ENCODE assay signal across 21 cellular contexts in genomic region chr11:12684354-12684753, GRCh38. TPM values are rescaled to one million over a fixed set of nuclear protein-coding genes. Genes with fewer than 3 reads are reported as not detected.
DNase-seq lines count a peak whose midpoint lies in the region; ATAC-seq, FAIRE-seq and TF ChIP-seq lines count a peak whose summit lies in the region.
"Had no signal": no experiment of that assay in that cellular context is flagged by ENCODE, and none has a peak within 500 bp of the region (broad histone marks: within the 10 kb centered on the region; RNA-seq: fewer than 3 reads in every experiment).

No MANE protein-coding gene starts in this region.

- TF ChIP-seq EP300 in A549 (IDR thresholded peaks at IDR 0.05), result peak; percentile 3 to 4; a peak in 1 of 5 replicates

- H3K9ac ChIP-seq in PC-3 (ENCODE audit: low read length), result peak overlapping the region; percentile 26; the same call in 1 of the 2 replicates
- no peak overlapping the region for H3K9ac ChIP-seq in iPS-15b (ENCODE audit: low read depth, low read length)
- no peak overlapping the region for H3K9ac ChIP-seq in trophoblast cell (ENCODE audit: low read length)

- H3K4me1 ChIP-seq in A549 (peaks cover 97% of the 10 kb centered on the region), PC-3 (ENCODE audit: insufficient read depth, low read length) (peaks cover 80% of the 10 kb centered on the region), iPS-15b (ENCODE audit: control insufficient read depth, insufficient read depth, low read length) (peaks cover 79% of the 10 kb centered on the region), trophoblast cell (ENCODE audit: control insufficient read depth in 1 of 2, insufficient read depth in 2 of 2, low read length in 2 of 2) (peaks cover 49 to 60% of the 10 kb centered on the region in 2 experiments), A673 (ENCODE audit: insufficient read depth, low read length, poor library complexity, severe bottlenecking) (peaks cover 50% of the 10 kb centered on the region)

- 0 out of 3 replicates have a peak overlapping the region, but pooled peaks have one; percentile 4 for H3K4me3 ChIP-seq in A549
- no peak overlapping the region for H3K4me3 ChIP-seq in PC-3 (ENCODE audit: low read length)
- H3K4me3 ChIP-seq in iPS-15b (ENCODE audit: low read depth, low read length), result peak overlapping the region; percentile 12
- H3K4me3 ChIP-seq in trophoblast cell (ENCODE audit: low read depth, low read length), result no peak overlapping the region
- H3K4me3 ChIP-seq in A673 (ENCODE audit: low read depth, low read length, poor library complexity, severe bottlenecking), result no peak overlapping the region
- H3K4me3 ChIP-seq: skin epidermis had no signal

- 48% methylated on average over 4 of the region's 4 CpGs for WGBS in A549 (ENCODE audit: missing lambda C conversion rate)
- WGBS in trophoblast cell (ENCODE audit: extremely low coverage, insufficient coverage, insufficient read length), result no CpG with 5 or more reads among the region's 4 CpGs

- peak overlapping the region; percentile 27 for H2BK5ac ChIP-seq in trophoblast cell (ENCODE audit: low read depth, low read length, poor library complexity)

- TF ChIP-seq CTCF in A549 (IDR thresholded peaks at IDR 0.05), result no peak
- TF ChIP-seq CTCF in PC-3 (conservative IDR thresholded peaks at IDR 0.05; ENCODE audit: low read depth, low read length), result no peak
- TF ChIP-seq CTCF in A673 (conservative IDR thresholded peaks at IDR 0.05; ENCODE audit: low read depth, low read length), result no peak

- H2AK5ac ChIP-seq in trophoblast cell (ENCODE audit: low read length), result no peak overlapping the region

- peaks cover 99% of the 10 kb centered on the region for H3K79me2 ChIP-seq in PC-3 (ENCODE audit: low read length)
- peaks cover 40% of the 10 kb centered on the region for H3K79me2 ChIP-seq in trophoblast cell (ENCODE audit: control insufficient read depth, insufficient read depth, low read length, poor library complexity)

- no peaks in the 10 kb centered on the region for H3K27me3 ChIP-seq in PC-3 (ENCODE audit: low read length)
- H3K27me3 ChIP-seq in iPS-15b (ENCODE audit: control insufficient read depth, insufficient read depth, low read length), result peaks cover 60% of the 10 kb centered on the region
- no peaks in the 10 kb centered on the region for H3K27me3 ChIP-seq in trophoblast cell (ENCODE audit: insufficient read depth, low read length)
- no peaks in the 10 kb centered on the region for H3K27me3 ChIP-seq in A673 (replicated peaks; ENCODE audit: insufficient read depth, low read depth, low read length, poor library complexity)

- H3K9me3 ChIP-seq in A549, result no peaks in the 10 kb centered on the region
- no peaks in the 10 kb centered on the region for H3K9me3 ChIP-seq in PC-3 (ENCODE audit: low read length)
- no peaks in the 10 kb centered on the region for H3K9me3 ChIP-seq in iPS-15b (ENCODE audit: control insufficient read depth, insufficient read depth, low read length)
- no peaks in the 10 kb centered on the region for H3K9me3 ChIP-seq in trophoblast cell (ENCODE audit: insufficient read depth, low read depth, low read length)
- no peaks in the 10 kb centered on the region for H3K9me3 ChIP-seq in A673 (ENCODE audit: low read depth, low read length, poor library complexity, severe bottlenecking)

- FAIRE-seq in A549 (lab: Jason Lieb, UNC), result no peak
- FAIRE-seq: endometrium had no signal

- H3K36me3 ChIP-seq in PC-3 (ENCODE audit: low read depth, low read length) (peaks cover 10% of the 10 kb centered on the region; the same call in 1 of the 2 replicates), iPS-15b (ENCODE audit: control insufficient read depth, insufficient read depth, low read length) (no peaks in the 10 kb centered on the region), trophoblast cell (ENCODE audit: control insufficient read depth in 1 of 2, insufficient read depth in 2 of 2, low read length in 2 of 2) (peaks cover 3 to 10% of the 10 kb centered on the region in 2 experiments), A673 (ENCODE audit: insufficient read depth, low read length, poor library complexity, severe bottlenecking) (no peaks in the 10 kb centered on the region)

- H3K79me1 ChIP-seq in trophoblast cell (ENCODE audit: low read length), result peaks cover 37% of the 10 kb centered on the region

- intact Hi-C loops in PC-3 (cut with micrococcal nuclease), result no loop called here
- intact Hi-C loops in A673 (cut with micrococcal nuclease; ENCODE audit: unreplicated experiment), result no loop called here

- no peak overlapping the region for H3K23ac ChIP-seq in trophoblast cell (ENCODE audit: low read length)

- H3K14ac ChIP-seq in trophoblast cell (ENCODE audit: low read length), result no peak overlapping the region

- H2AFZ ChIP-seq in PC-3 (ENCODE audit: low read length) (no peak overlapping the region), trophoblast cell (ENCODE audit: insufficient read depth, low read length, poor library complexity) (no peak overlapping the region)

- no peak for TF ChIP-seq POLR2A in A549 (IDR thresholded peaks at IDR 0.05; ENCODE audit: low read length)

- H3K27ac ChIP-seq in A549 (peak overlapping the region; percentile 92 to 98), PC-3 (ENCODE audit: low read length) (peak overlapping the region; percentile 85), trophoblast cell (ENCODE audit: low read depth, low read length) (peak overlapping the region; percentile 71), A673 (ENCODE audit: low read depth, low read length, poor library complexity, severe bottlenecking) (no peak overlapping the region)

- H2BK120ac ChIP-seq in trophoblast cell (ENCODE audit: insufficient read depth, low read length, poor library complexity), result no peak overlapping the region

- no peaks in the 10 kb centered on the region for H3F3A ChIP-seq in PC-3 (ENCODE audit: low read length, unreplicated experiment)

- BruUV-seq in PC-3 (replicated peaks; lab: Mats Ljungman, UMichigan), result no TSS peak
- no TSS peak for BruUV-seq in A673 (replicated peaks; lab: Mats Ljungman, UMichigan)

- CTCF ChIA-PET in A549 (lab: Yijun Ruan, JAX) (interaction anchor here (0.6 to 1.7 kb wide), 4 partner anchors 12 to 209 kb away, joined by 3 to 5 read pairs (median 4); no protein-coding TSS in a partner anchor), PC-3 (lab: Charles Lee) (no interaction called here), A673 (lab: Charles Lee) (interaction anchor here (0.5 kb wide), 1 partner anchor 20 kb away, joined by 3 read pairs; no protein-coding TSS in a partner anchor)

- H4K12ac ChIP-seq in trophoblast cell (ENCODE audit: low read depth, low read length), result no peak overlapping the region

- POLR2A ChIA-PET in A549 (lab: Yijun Ruan, JAX), result interaction anchor here (1.6 to 1.7 kb wide), 2 partner anchors 8 to 11 kb away, joined by 4 to 7 read pairs; no protein-coding TSS in a partner anchor
- POLR2A ChIA-PET in PC-3 (lab: Charles Lee; ENCODE audit: unreplicated experiment), result interaction anchor here (0.5 to 0.7 kb wide), 2 partner anchors 98 to 118 kb away, joined by 4 read pairs; no protein-coding TSS in a partner anchor
- POLR2A ChIA-PET in A673 (lab: Charles Lee; ENCODE audit: low non-redundant PET), result no interaction called here

- H4K8ac ChIP-seq in trophoblast cell (ENCODE audit: low read depth, low read length), result peak overlapping the region; percentile 49

- peak overlapping the region; percentile 52 for H4K91ac ChIP-seq in trophoblast cell (ENCODE audit: low read depth, low read length)

- TF ChIP-seq RAD21 in A549 (conservative IDR thresholded peaks at IDR 0.05 in 1 of 2, IDR thresholded peaks at IDR 0.05 in 1 of 2), result no peak

- DNase-seq in A549 (ENCODE audit: low read depth in 1 of 2, low spot score in 1 of 2), result no peak
- DNase-seq in PC-3, result no peak
- DNase-seq in trophoblast cell, result peak in 1 of 2 donors; percentile 52
- DNase-seq in SHP77 treated with DMSO at 0.1 percent for 48 hours (lab: John Stamatoyannopoulos, UW), result no peak
- DNase-seq in NCI-H510A treated with DMSO at 0.1 percent for 48 hours (lab: John Stamatoyannopoulos, UW), result no peak
- DNase-seq in A673 (ENCODE audit: low spot score), result no peak
- DNase-seq: ACHN; activated naive CD4-positive, alpha-beta T cell treated with anti-CD3 and anti-CD28 coated beads, Interleukin-2, amount 10 ng/mL, durations not matched to agents 7 days and 5 days; aorta; DMS79 treated with DMSO at 0.1 percent for 48 hours; KBM-7; left cardiac atrium; NCI-H2029; NCI-H446 treated with DMSO at 0.1 percent for 48 hours; Right ventricle myocardium superior; stimulated activated CD4-positive, alpha-beta T cell treated with anti-CD3 and anti-CD28 coated beads, Interleukin-4, amount 100 ng/mL, for 24 hours had no signal

- H3K18ac ChIP-seq in trophoblast cell (ENCODE audit: low read length), result peak overlapping the region; percentile 90

- H3K4me2 ChIP-seq in A549 (peak overlapping the region; percentile 90), PC-3 (ENCODE audit: low read length) (peak overlapping the region; percentile 62), trophoblast cell (ENCODE audit: low read length) (peak overlapping the region; percentile 4)

- peak overlapping the region; percentile 96 for H3K4ac ChIP-seq in trophoblast cell (ENCODE audit: low read depth, low read length)

- ATAC-seq in A549 (peak in 1 of 2 experiments; percentile 1; a peak in 1 of 6 replicates), PC-3 (no peak), HG02798 (IDR thresholded peaks at IDR 0.05; ENCODE audit: poor library complexity, unreplicated experiment) (no peak)
- ATAC-seq: left cardiac atrium had no signal

- peak overlapping the region; percentile 34 for H2BK12ac ChIP-seq in trophoblast cell (ENCODE audit: low read length)

- H4K20me1 ChIP-seq in PC-3 (ENCODE audit: low read length), result peaks cover 35% of the 10 kb centered on the region

- no peaks in the 10 kb centered on the region for H3K9me2 ChIP-seq in PC-3 (replicated peaks; ENCODE audit: low read length)

TF ChIP-seq in A549, 52 proteins besides CTCF, POLR2A, EP300 and RAD21 (continues in another document):
- TF ChIP-seq EHMT2 (IDR thresholded peaks at IDR 0.05; ENCODE audit: low read depth) (no peak), HEYL (CRISPR knock-in tag; IDR thresholded peaks at IDR 0.05) (peak; percentile 16; the same call in 1 of the 2 replicates), HDAC2 (IDR thresholded peaks at IDR 0.05) (peak; percentile 83), RNF2 (IDR thresholded peaks at IDR 0.05; ENCODE audit: borderline replicate concordance, low read depth) (no peak)

RNA-seq across cellular contexts. Expression of gene TEAD1, which starts 10.1 kb away (rescaled TPM):
- polyA plus RNA-seq in A549 (2011; rRNA removed) (110 and 112 TPM in 2 replicates), A549 (2017; fragmentation: RNase III; extraction: RNeasy Plus Mini Kit Qiagen cat#74134 plus additional on column Dnase treatment) (110 to 116 TPM (median 111 TPM) in 3 replicates)
- 29.0 and 41.5 TPM in 2 replicates for polyA plus RNA-seq in A549 (2012; cell fraction: cytosol; rRNA removed)
- polyA plus RNA-seq in A549 (2012; cell fraction: nucleus; rRNA removed), result 45.0 and 63.7 TPM in 2 replicates
- 144 and 157 TPM in 2 replicates for polyA minus RNA-seq in A549 (2011; rRNA and poly(A)+ RNA removed)
- total RNA-seq in PC-3 (2014; rRNA removed) (70.2 and 148 TPM in 2 replicates), A673 (2021) (74.6 and 81.8 TPM in 2 replicates)
- polyA plus RNA-seq in trophoblast cell (2013), result 102 and 105 TPM in 2 replicates
- polyA plus RNA-seq: CD14-positive monocyte had no signal

Comparison
In these comparisons a context has a peak if more than half of its experiments do, and no peak if none do; other contexts are left out.
1. H3K4me2 ChIP-seq: peak in every context shown above with its lines; median percentile 90 in A549; 62 in PC-3; 4 in trophoblast cell.
2. H3K4me3 ChIP-seq: peak in A549 (single experiment) and iPS-15b (single experiment); none in PC-3 (single experiment), trophoblast cell (single experiment) and A673 (single experiment).